ENCODE assay signal across 8 cellular contexts in the genomic region with DNA sequence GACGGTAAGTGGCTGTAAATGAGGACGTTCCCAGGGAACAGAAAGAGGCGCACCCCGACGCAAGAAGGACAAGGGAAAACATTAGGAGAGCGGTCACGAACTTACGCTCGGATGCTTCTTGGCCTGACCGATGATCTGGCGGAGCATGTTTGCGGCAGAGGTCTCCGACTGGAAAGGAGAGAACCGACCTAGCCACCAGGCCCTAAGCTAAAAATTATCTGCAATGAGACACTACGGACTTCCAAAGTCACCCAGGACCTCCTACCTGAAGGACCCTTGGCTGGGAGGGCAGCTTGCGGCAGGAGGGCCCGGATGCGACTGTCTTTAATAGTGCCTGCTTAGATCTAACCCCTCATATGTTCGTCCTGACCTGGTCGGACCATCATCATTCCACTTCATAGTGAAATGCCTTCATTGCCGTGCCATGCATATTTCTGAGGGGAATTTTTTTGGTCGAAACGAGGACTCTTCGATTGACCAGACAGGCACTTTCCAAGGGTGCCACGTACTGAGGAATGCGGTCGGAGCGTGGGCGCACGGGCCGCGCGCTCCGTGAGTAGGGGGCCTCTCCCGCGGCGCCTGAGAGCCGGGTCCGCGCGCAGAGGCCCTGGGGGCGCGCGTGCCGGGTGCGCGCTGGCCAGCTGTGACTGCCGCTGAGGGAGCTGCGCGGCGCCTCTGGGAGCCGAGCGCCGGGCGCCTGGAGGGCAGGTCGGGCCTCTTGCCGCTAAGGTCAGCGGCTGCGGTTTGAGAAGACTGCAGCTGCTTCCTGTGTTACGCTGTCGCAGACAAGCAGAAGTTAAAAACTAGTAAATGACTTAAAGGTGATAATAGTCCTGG. TPM values are rescaled to one million over a fixed set of nuclear protein-coding genes. Genes with fewer than 3 reads are reported as not detected.
DNase-seq lines count a peak whose midpoint lies in the region; FAIRE-seq and TF ChIP-seq lines count a peak whose summit lies in the region.

No MANE protein-coding gene starts in this region.

- H3K9me3 ChIP-seq in HAP-1, result no peaks in the 10 kb centered on the region
- H3K9me3 ChIP-seq in MG63, result no peaks in the 10 kb centered on the region
- no peaks in the 10 kb centered on the region for H3K9me3 ChIP-seq in neuron (ENCODE audit: low read length)

- peaks cover 34% of the 10 kb centered on the region for H3K36me3 ChIP-seq in HAP-1 (replicated peaks)
- peaks cover 29% of the 10 kb centered on the region for H3K36me3 ChIP-seq in MG63
- H3K36me3 ChIP-seq in neuron (ENCODE audit: insufficient read depth, low read length), result peaks cover 27% of the 10 kb centered on the region

- H2AFZ ChIP-seq in neuron (ENCODE audit: low read depth, low read length), result peak overlapping the region; percentile 63

- H3K4me3 ChIP-seq in HAP-1 (peak overlapping the region; percentile 77), MG63 (peak overlapping the region; percentile 80), neuron (ENCODE audit: low read length) (peak overlapping the region; percentile 69)

- TF ChIP-seq POLR2A in Raji (IDR thresholded peaks at IDR 0.05; ENCODE audit: insufficient read depth, low read depth, low read length), result peak; percentile 97

- H3K27me3 ChIP-seq in HAP-1 (ENCODE audit: low read depth) (no peaks in the 10 kb centered on the region), MG63 (no peaks in the 10 kb centered on the region), neuron (ENCODE audit: insufficient read depth, low read length) (no peaks in the 10 kb centered on the region)

- peaks cover 5% of the 10 kb centered on the region; the same call in 1 of the 2 replicates for H3K4me1 ChIP-seq in HAP-1
- H3K4me1 ChIP-seq in neuron (ENCODE audit: insufficient read depth, low read length), result peaks cover 12% of the 10 kb centered on the region

- FAIRE-seq in G401.6 (lab: Jason Lieb, UNC), result peak; percentile 90

- in situ Hi-C loops in HAP-1 (cut with MboI; ENCODE audit: low sequenced_read_pairs), result no loop called here

- DNase-seq in HAP-1 (ENCODE audit: low spot score in 2 of 2) (peak; percentile 90 to 92), MG63 (peak; percentile 92), activated gamma-delta T cell (lab: John Stamatoyannopoulos, UW) (peak; percentile 80), foreskin melanocyte (peak; percentile 94), stromal cell of bone marrow (ENCODE audit: low read depth) (peak; percentile 86)

RNA-seq across cellular contexts. Expression of a gene that starts 33.5 kb away (rescaled TPM):
- 17.2 and 22.2 TPM in 2 replicates for total RNA-seq in MG63 (2014; rRNA removed; shearing (Covaris generic); ENCODE audit: low replicate concordance)

Comparison
In these comparisons a context has a peak if more than half of its experiments do, and no peak if none do; other contexts are left out.
1. Peak in every context shown above with its lines: DNase-seq and H3K4me3 ChIP-seq.